Comparison of ENCODE assay signal across 1 cellular context in genomic region chr10:13707156-13707881, GRCh38.
TF ChIP-seq lines count a peak whose summit lies in the region.

No MANE protein-coding gene starts in this region.

TF ChIP-seq in K562, 482 proteins besides CTCF, POLR2A, EP300 and RAD21 (continued from another document and continues in another):
- no peak for TF ChIP-seq PBX2 (CRISPR knock-in tag; IDR thresholded peaks at IDR 0.05; ENCODE audit: low read depth)
- 0 out of 2 replicates have a peak, but pooled peaks have one; percentile 17 for TF ChIP-seq PBX2 (tag; conservative IDR thresholded peaks at IDR 0.05; ENCODE audit: low read depth)
- TF ChIP-seq POLR2B (IDR thresholded peaks at IDR 0.05; ENCODE audit: low read depth, partially characterized antibody) = peak; percentile 19
- TF ChIP-seq CC2D1A (IDR thresholded peaks at IDR 0.05) = no peak; the same call in 1 of the 2 replicates
- peak; percentile 4 for TF ChIP-seq SAP30 (IDR thresholded peaks at IDR 0.05; ENCODE audit: borderline replicate concordance, insufficient read depth, low read depth, low read length, poor library complexity, severe bottlenecking)
- peak in 1 of 2 experiments; percentile 57; a peak in 1 of 4 replicates for TF ChIP-seq RCOR1 (IDR thresholded peaks at IDR 0.05; ENCODE audit: borderline replicate concordance in 1 of 2, low read depth in 2 of 2, low read length in 2 of 2)
- peak; percentile 81 for TF ChIP-seq ARID1B (IDR thresholded peaks at IDR 0.05)
- TF ChIP-seq HNRNPLL (IDR thresholded peaks at IDR 0.05; ENCODE audit: low read depth, low read length, poor library complexity, severe bottlenecking) = peak; percentile 35
- peak in 1 of 2 experiments; percentile 28; a peak in 1 of 4 replicates for TF ChIP-seq UBTF (IDR thresholded peaks at IDR 0.05; ENCODE audit: borderline replicate concordance in 1 of 2, low read depth in 2 of 2, low read length in 2 of 2)
- TF ChIP-seq ARID4B (CRISPR knock-in tag; IDR thresholded peaks at IDR 0.05) = 0 out of 2 replicates have a peak, but pooled peaks have one; percentile 24
- TF ChIP-seq ZNF232 (CRISPR knock-in tag; IDR thresholded peaks at IDR 0.05) = no peak
- TF ChIP-seq TCF3 (CRISPR knock-in tag; IDR thresholded peaks at IDR 0.05) = peak; percentile 56
- peak in 1 of 2 experiments; percentile 39; a peak in 1 of 4 replicates for TF ChIP-seq MAZ (CRISPR knock-in tag; conservative IDR thresholded peaks at IDR 0.05 in 1 of 2, IDR thresholded peaks at IDR 0.05 in 1 of 2)
- no peak for TF ChIP-seq NR2C2 (CRISPR knock-in tag; IDR thresholded peaks at IDR 0.05)
- TF ChIP-seq NR2C2 (tag; IDR thresholded peaks at IDR 0.05) = 0 out of 2 replicates have a peak, but pooled peaks have one; percentile 27
- 0 out of 2 replicates have a peak, but pooled peaks have one; percentile 22 for TF ChIP-seq NFRKB (IDR thresholded peaks at IDR 0.05; ENCODE audit: low read depth)
- peak; percentile 31 for TF ChIP-seq TAF9B (IDR thresholded peaks at IDR 0.05; ENCODE audit: partially characterized antibody)
- TF ChIP-seq TFAP4 (CRISPR knock-in tag; IDR thresholded peaks at IDR 0.05; ENCODE audit: borderline replicate concordance) = peak; percentile 66
- 0 out of 2 replicates have a peak, but pooled peaks have one; percentile 45 for TF ChIP-seq REST (CRISPR knock-in tag; IDR thresholded peaks at IDR 0.05; ENCODE audit: low read depth)
- no peak for TF ChIP-seq KHSRP (IDR thresholded peaks at IDR 0.05)
- peak; percentile 59; the same call in 1 of the 2 replicates for TF ChIP-seq HDAC2 (IDR thresholded peaks at IDR 0.05)
- TF ChIP-seq ZNF511 (CRISPR knock-in tag; IDR thresholded peaks at IDR 0.05) = no peak
- TF ChIP-seq MECOM (CRISPR knock-in tag; IDR thresholded peaks at IDR 0.05) = no peak
- peak; percentile 30; the same call in 1 of the 2 replicates for TF ChIP-seq NCOR1 (IDR thresholded peaks at IDR 0.05)
- TF ChIP-seq EGR1 (conservative IDR thresholded peaks at IDR 0.05) = peak; percentile 79
- TF ChIP-seq TCF7L2 (IDR thresholded peaks at IDR 0.05; ENCODE audit: low read depth, low read length) = no peak
- TF ChIP-seq RFX5 (IDR thresholded peaks at IDR 0.05; ENCODE audit: low read depth, low read length) = no peak
- TF ChIP-seq ARNT (IDR thresholded peaks at IDR 0.05) = no peak
- peak; percentile 72 for TF ChIP-seq DACH1 (IDR thresholded peaks at IDR 0.05; ENCODE audit: partially characterized antibody)
- TF ChIP-seq ZNF695 (CRISPR knock-in tag; IDR thresholded peaks at IDR 0.05) = no peak
- peak in 1 of 2 experiments; percentile 22; a peak in 2 of 4 replicates for TF ChIP-seq HDAC1 (IDR thresholded peaks at IDR 0.05)
- no peak for TF ChIP-seq DLX4 (CRISPR knock-in tag; IDR thresholded peaks at IDR 0.05)
- no peak for TF ChIP-seq FOXO4 (CRISPR knock-in tag; IDR thresholded peaks at IDR 0.05)
- peak; percentile 31; the same call in 1 of the 2 replicates for TF ChIP-seq STAT5A (IDR thresholded peaks at IDR 0.05; ENCODE audit: borderline replicate concordance, low read length)
- no peak for TF ChIP-seq CBX2 (IDR thresholded peaks at IDR 0.05; ENCODE audit: insufficient read depth, low read length, poor library complexity, severe bottlenecking)
- no peak for TF ChIP-seq ETV5 (CRISPR knock-in tag; IDR thresholded peaks at IDR 0.05; ENCODE audit: low read depth)
- no peak for TF ChIP-seq JUND (IDR thresholded peaks at IDR 0.05; ENCODE audit: borderline replicate concordance, low read depth, low read length)
- 0 out of 3 replicates have a peak, but pooled peaks have one; percentile 3 for TF ChIP-seq JUND (tag; IDR thresholded peaks at IDR 0.05; ENCODE audit: borderline replicate concordance, low read depth, low read length)
- TF ChIP-seq KLF16 (IDR thresholded peaks at IDR 0.05) = peak; percentile 62
- no peak for TF ChIP-seq ZNF507 (tag; conservative IDR thresholded peaks at IDR 0.05)
- peak; percentile 57 for TF ChIP-seq RBFOX2 (IDR thresholded peaks at IDR 0.05; ENCODE audit: low read depth, low read length)
